Comparison of ENCODE assay signal across 11 cellular contexts in genomic region chr12:124869011-124869665, GRCh38. TPM values are rescaled to one million over a fixed set of nuclear protein-coding genes. Genes with fewer than 3 reads are reported as not detected.
A peak's percentile ranks its signal among the peaks of the same experiment; 100 is the strongest.
DNase-seq lines count a peak whose midpoint lies in the region; ATAC-seq, FAIRE-seq and TF ChIP-seq lines count a peak whose summit lies in the region.
"Had no signal": no experiment of that assay in that cellular context is flagged by ENCODE, and none has a peak within 500 bp of the region (broad histone marks: within the 10 kb centered on the region; RNA-seq: fewer than 3 reads in every experiment).

No MANE protein-coding gene starts in this region.

- POLR2A ChIA-PET in CD8-positive, alpha-beta memory T cell (lab: Charles Lee) = no interaction called here
- POLR2A ChIA-PET in activated naive CD8-positive, alpha-beta T cell treated with anti-CD3 and anti-CD28 coated beads, Interleukin-2, amount 10 ng/mL, durations not matched to agents 7 days and 5 days (lab: Charles Lee) = interaction anchor here (0.7 kb wide), 1 partner anchor 465 kb away, joined by 3 read pairs; no protein-coding TSS in a partner anchor

- no peaks in the 10 kb centered on the region for H3K36me3 ChIP-seq in CD8-positive, alpha-beta memory T cell (ENCODE audit: insufficient read depth, low read length)
- no peaks in the 10 kb centered on the region for H3K36me3 ChIP-seq in mesendoderm (ENCODE audit: control insufficient read depth, insufficient read depth, low read length)
- H3K36me3 ChIP-seq: brain microvascular endothelial cell had no signal

- H2BK120ac ChIP-seq in mesendoderm (ENCODE audit: low read depth, low read length) = no peak overlapping the region

- no peak overlapping the region for H4K8ac ChIP-seq in mesendoderm (ENCODE audit: low read depth, low read length)

- H3K27ac ChIP-seq in CD8-positive, alpha-beta memory T cell (ENCODE audit: low read depth, low read length) = peak overlapping the region; percentile 76
- H3K27ac ChIP-seq in HL-60 (replicated peaks) = peak overlapping the region; percentile 86
- H3K27ac ChIP-seq in mesendoderm (ENCODE audit: low read depth, low read length) = no peak overlapping the region
- H3K27ac ChIP-seq: brain microvascular endothelial cell had no signal

- H3K79me2 ChIP-seq in mesendoderm (ENCODE audit: control insufficient read depth, insufficient read depth, low read length) = no peaks in the 10 kb centered on the region

- no peak for DNase-seq in CD8-positive, alpha-beta memory T cell
- DNase-seq in HL-60 (ENCODE audit: low read depth in 1 of 2, low spot score in 1 of 2) (peak; percentile 76 to 91), mesendoderm (peak; percentile 64), frontal cortex (ENCODE audit: low spot score in 2 of 2) (no peak), inferior parietal cortex (ENCODE audit: extremely low spot score) (no peak)
- DNase-seq in activated naive CD8-positive, alpha-beta T cell treated with anti-CD3 and anti-CD28 coated beads, Interleukin-2, amount 10 ng/mL, durations not matched to agents 7 days and 5 days = no peak
- no peak for DNase-seq in activated CD8-positive, alpha-beta memory T cell treated with anti-CD3 and anti-CD28 coated beads for 24 hours
- DNase-seq: brain microvascular endothelial cell; DMS153; stimulated activated CD4-positive, alpha-beta T cell treated with anti-CD3 and anti-CD28 coated beads, Interleukin-12 subunit alpha, Interleukin-12 subunit beta, amount 100 ng/mL, for 4 hours had no signal

- no peaks in the 10 kb centered on the region for H3K9me3 Mint-ChIP-seq in CD8-positive, alpha-beta memory T cell
- H3K9me3 Mint-ChIP-seq in activated naive CD8-positive, alpha-beta T cell treated with anti-CD3 and anti-CD28 coated beads, Interleukin-2, amount 10 ng/mL, durations not matched to agents 7 days and 5 days = no peaks in the 10 kb centered on the region

- FAIRE-seq in frontal cortex (lab: Jason Lieb, UNC) = no peak

- H3K27me3 Mint-ChIP-seq in CD8-positive, alpha-beta memory T cell = peaks cover 4% of the 10 kb centered on the region in 2 donors
- H3K27me3 Mint-ChIP-seq in activated naive CD8-positive, alpha-beta T cell treated with anti-CD3 and anti-CD28 coated beads, Interleukin-2, amount 10 ng/mL, durations not matched to agents 7 days and 5 days = peaks cover 17% of the 10 kb centered on the region

- no peak overlapping the region for H3K18ac ChIP-seq in mesendoderm (ENCODE audit: low read length)

- no peak overlapping the region for H3K4me2 ChIP-seq in mesendoderm (ENCODE audit: low read length)

- H2AK5ac ChIP-seq in mesendoderm (ENCODE audit: low read length) = no peak overlapping the region

- H4K5ac ChIP-seq in mesendoderm (ENCODE audit: low read length) = no peak overlapping the region

- WGBS in mesendoderm (ENCODE audit: extremely low coverage, insufficient coverage, low lambda C conversion rate) = no CpG with 5 or more reads among the region's 18 CpGs

- H3K23ac ChIP-seq in mesendoderm (ENCODE audit: low read length) = no peak overlapping the region

- no peak overlapping the region for H3K4ac ChIP-seq in mesendoderm (ENCODE audit: low read depth, low read length)

- no peak for ATAC-seq in activated naive CD8-positive, alpha-beta T cell treated with anti-CD3 and anti-CD28 coated beads, Interleukin-2, amount 10 ng/mL, durations not matched to agents 7 days and 5 days (ENCODE audit: low read depth)
- no peak for ATAC-seq in GM18873 (IDR thresholded peaks at IDR 0.05; ENCODE audit: low FRiP score, unreplicated experiment)

- no peak for TF ChIP-seq CTCF in HL-60 (IDR thresholded peaks at IDR 0.05; ENCODE audit: insufficient read depth, low read length)

- no peak overlapping the region for H3K56ac ChIP-seq in mesendoderm (ENCODE audit: low read length)

- no peaks in the 10 kb centered on the region for H3K9me3 ChIP-seq in CD8-positive, alpha-beta memory T cell (ENCODE audit: low read length)

- H3K4me1 Mint-ChIP-seq in CD8-positive, alpha-beta memory T cell = peaks cover 0 to 4% (median 4%) of the 10 kb centered on the region in 3 donors
- H3K4me1 Mint-ChIP-seq in activated naive CD8-positive, alpha-beta T cell treated with anti-CD3 and anti-CD28 coated beads, Interleukin-2, amount 10 ng/mL, durations not matched to agents 7 days and 5 days = peaks cover 23% of the 10 kb centered on the region

- no peaks in the 10 kb centered on the region for H3K79me1 ChIP-seq in mesendoderm (ENCODE audit: low read length)

- no peaks in the 10 kb centered on the region for H3K4me1 ChIP-seq in CD8-positive, alpha-beta memory T cell (ENCODE audit: insufficient read depth, low read length)
- H3K4me1 ChIP-seq in mesendoderm (ENCODE audit: control insufficient read depth, low read depth, low read length) = no peaks in the 10 kb centered on the region

- no peak overlapping the region for H3K9ac ChIP-seq in mesendoderm (ENCODE audit: low read length)

- H2BK5ac ChIP-seq in mesendoderm (ENCODE audit: low read length) = no peak overlapping the region

- no peak overlapping the region for H3K27ac Mint-ChIP-seq in CD8-positive, alpha-beta memory T cell
- no peak overlapping the region for H3K27ac Mint-ChIP-seq in activated naive CD8-positive, alpha-beta T cell treated with anti-CD3 and anti-CD28 coated beads, Interleukin-2, amount 10 ng/mL, durations not matched to agents 7 days and 5 days

- H3K4me3 Mint-ChIP-seq in CD8-positive, alpha-beta memory T cell = peak overlapping the region in 1 of 7 donors; percentile 41
- H3K4me3 Mint-ChIP-seq in activated naive CD8-positive, alpha-beta T cell treated with anti-CD3 and anti-CD28 coated beads, Interleukin-2, amount 10 ng/mL, durations not matched to agents 7 days and 5 days = peak overlapping the region; percentile 41

- CTCF ChIA-PET in CD8-positive, alpha-beta memory T cell (lab: Charles Lee) = interaction anchor here (0.8 kb wide), 1 partner anchor 11 kb away, joined by 3 read pairs; no protein-coding TSS in a partner anchor

- H3K4me3 ChIP-seq in CD8-positive, alpha-beta memory T cell (ENCODE audit: low read length) = no peak overlapping the region
- peak overlapping the region; percentile 36 for H3K4me3 ChIP-seq in HL-60 (replicated peaks; ENCODE audit: insufficient read depth, low read length)
- no peak overlapping the region for H3K4me3 ChIP-seq in mesendoderm (ENCODE audit: low read length)

- H2BK15ac ChIP-seq in mesendoderm (replicated peaks; ENCODE audit: low read depth) = no peak overlapping the region

- H3K36me3 Mint-ChIP-seq in CD8-positive, alpha-beta memory T cell = peaks cover 0 to 2% (median 0%) of the 10 kb centered on the region in 3 donors
- no peaks in the 10 kb centered on the region for H3K36me3 Mint-ChIP-seq in activated naive CD8-positive, alpha-beta T cell treated with anti-CD3 and anti-CD28 coated beads, Interleukin-2, amount 10 ng/mL, durations not matched to agents 7 days and 5 days

- H3K27me3 ChIP-seq in CD8-positive, alpha-beta memory T cell (ENCODE audit: insufficient read depth, low read length, poor library complexity, severe bottlenecking) = no peaks in the 10 kb centered on the region
- H3K27me3 ChIP-seq in HL-60 (ENCODE audit: insufficient read depth, poor library complexity, severe bottlenecking) (no peaks in the 10 kb centered on the region), mesendoderm (ENCODE audit: insufficient read depth, low read length, poor library complexity) (no peaks in the 10 kb centered on the region)
- H3K27me3 ChIP-seq: brain microvascular endothelial cell had no signal

RNA-seq across cellular contexts. Expression of gene SCARB1, which starts 5.5 kb away (rescaled TPM):
- 10 to 100 TPM; 20.4 to 21.6 TPM for total RNA-seq in CD8-positive, alpha-beta memory T cell
- 3.6 TPM for polyA plus RNA-seq in CD8-positive, alpha-beta memory T cell
- 10 to 100 TPM; 10.8 to 13.0 TPM for total RNA-seq in activated naive CD8-positive, alpha-beta T cell treated with anti-CD3 and anti-CD28 coated beads, Interleukin-2, amount 10 ng/mL, durations not matched to agents 7 days and 5 days
- polyA plus RNA-seq in mesendoderm (2013, experiment 1 of 2) = 55.4 TPM
- 56.4 TPM for polyA plus RNA-seq in mesendoderm (2013, experiment 2 of 2)
- total RNA-seq in frontal cortex = 8.6 TPM

RNA-seq across cellular contexts. Expression of gene UBC, which starts 45.3 kb away (rescaled TPM):
- total RNA-seq in CD8-positive, alpha-beta memory T cell = 100 to 1,000 TPM; 839 to 849 TPM
- 1,913 TPM for polyA plus RNA-seq in CD8-positive, alpha-beta memory T cell
- 1,000 to 10,000 TPM; 1,024 to 1,046 TPM for total RNA-seq in activated naive CD8-positive, alpha-beta T cell treated with anti-CD3 and anti-CD28 coated beads, Interleukin-2, amount 10 ng/mL, durations not matched to agents 7 days and 5 days
- 737 TPM for polyA plus RNA-seq in mesendoderm (2013, experiment 1 of 2)
- 751 TPM for polyA plus RNA-seq in mesendoderm (2013, experiment 2 of 2)
- 1,522 TPM for total RNA-seq in frontal cortex

Comparison
In these comparisons a context has a peak if more than half of its experiments do, and no peak if none do; other contexts are left out.
1. DNase-seq: peak in HL-60 (2 of 2) and mesendoderm (single experiment); none in CD8-positive, alpha-beta memory T cell (0 of 5), activated naive CD8-positive, alpha-beta T cell treated with anti-CD3 and anti-CD28 coated beads, Interleukin-2, amount 10 ng/mL, durations not matched to agents 7 days and 5 days (single experiment), frontal cortex (0 of 2), inferior parietal cortex (single experiment) and activated CD8-positive, alpha-beta memory T cell treated with anti-CD3 and anti-CD28 coated beads for 24 hours (single experiment).